In genomic region chr5:5139358-5140050, GRCh38 we compare ENCODE assay signal across 13 cellular contexts. TPM values are rescaled to one million over a fixed set of nuclear protein-coding genes. Genes with fewer than 3 reads are reported as not detected.
DNase-seq lines count a peak whose midpoint lies in the region; ATAC-seq, FAIRE-seq and TF ChIP-seq lines count a peak whose summit lies in the region.
"Had no signal": no experiment of that assay in that cellular context is flagged by ENCODE, and none has a peak within 500 bp of the region (broad histone marks: within the 10 kb centered on the region; RNA-seq: fewer than 3 reads in every experiment).

No MANE protein-coding gene starts in this region.

- H3K9ac ChIP-seq in kidney (ENCODE audit: low read length in 2 of 2) = peak overlapping the region in 1 of 2 donors; percentile 26

- no peaks in the 10 kb centered on the region for H3K9me3 ChIP-seq in kidney (ENCODE audit: control insufficient read depth in 1 of 2, low read length in 2 of 2)

- no peak for ATAC-seq in GM18520 (IDR thresholded peaks at IDR 0.05; ENCODE audit: unreplicated experiment)

- FAIRE-seq in kidney (lab: Jason Lieb, UNC) = no peak
- no peak for FAIRE-seq in RCC 7860 (lab: Jason Lieb, UNC)
- FAIRE-seq: colon had no signal

- TF ChIP-seq POLR2A in erythroblast (IDR thresholded peaks at IDR 0.05; ENCODE audit: low read length) = no peak

- H3K27ac ChIP-seq in kidney (ENCODE audit: low read depth in 2 of 2, low read length in 2 of 2) (peak overlapping the region in 1 of 2 donors; percentile 43), caudate nucleus (ENCODE audit: low read depth, low read length) (no peak overlapping the region)

- peaks cover 5% of the 10 kb centered on the region in 2 donors for H3K4me1 ChIP-seq in kidney (ENCODE audit: control insufficient read depth in 1 of 2, insufficient read depth in 1 of 2, low read depth in 1 of 2, low read length in 2 of 2)

- intact Hi-C loops in kidney (cut with DNase I) = loop anchor here (5.0 kb wide), 1 partner anchor 278 kb away; no protein-coding TSS in a partner anchor

- in situ Hi-C loops in astrocyte of the spinal cord (cut with HindIII; ENCODE audit: low sequenced_read_pairs) = no loop called here

- no peaks in the 10 kb centered on the region for H3K36me3 ChIP-seq in kidney (ENCODE audit: control insufficient read depth in 1 of 2, insufficient read depth in 2 of 2, low read length in 2 of 2)

- peak overlapping the region; percentile 13; the same call in 1 of the 2 replicates for H3K4me3 ChIP-seq in HFF-Myc (replicated peaks; ENCODE audit: low read depth, low read length)
- H3K4me3 ChIP-seq in astrocyte of the spinal cord (ENCODE audit: low read depth, low read length) = peak overlapping the region; percentile 36
- H3K4me3 ChIP-seq in kidney (ENCODE audit: low read length in 2 of 2) = peak overlapping the region; percentile 38 to 64
- peak overlapping the region; percentile 21 for H3K4me3 ChIP-seq in skeletal muscle cell (ENCODE audit: low read depth, low read length)

- no peak for TF ChIP-seq CTCF in HFF-Myc (IDR thresholded peaks at IDR 0.05; ENCODE audit: low read depth, low read length, missing control alignments)
- TF ChIP-seq CTCF in astrocyte of the spinal cord (IDR thresholded peaks at IDR 0.05; ENCODE audit: low read depth, low read length) = no peak
- TF ChIP-seq CTCF in kidney (IDR thresholded peaks at IDR 0.05; ENCODE audit: borderline replicate concordance, extremely low read depth, insufficient read depth) = no peak

- DNase-seq in HFF-Myc (ENCODE audit: extremely low read depth, low read depth) (no peak), astrocyte of the spinal cord (ENCODE audit: low read depth, low spot score) (no peak), kidney (no peak), skeletal muscle cell (ENCODE audit: low read depth) (no peak), RCC 7860 (ENCODE audit: low spot score) (no peak), caudate nucleus (lab: John Stamatoyannopoulos, UW) (no peak), erythroblast (lab: John Stamatoyannopoulos, UW) (no peak)
- DNase-seq: NCI-H446 treated with DMSO at 0.1 percent for 48 hours; stimulated activated CD4-positive, alpha-beta T cell treated with anti-CD3 and anti-CD28 coated beads, Interleukin-12 subunit alpha, Interleukin-12 subunit beta, amount 100 ng/mL, for 4 hours; T-helper 1 cell had no signal

RNA-seq across cellular contexts. Expression of gene ADAMTS16, which starts 0.6 kb away (rescaled TPM):
- 7.5 TPM for total RNA-seq in kidney
- 5.6 TPM for polyA plus RNA-seq in kidney (ENCODE audit: insufficient read depth, low read depth, low replicate concordance)
- total RNA-seq: G401 had no signal
